Comparison of ENCODE assay signal across 1 cellular context in genomic region chr2:17608251-17608650, GRCh38.
TF ChIP-seq lines count a peak whose summit lies in the region.

No MANE protein-coding gene starts in this region.

TF ChIP-seq in GM12878, 131 proteins besides CTCF, POLR2A, EP300 and RAD21 (continued from another document):
- TF ChIP-seq IRF5 (IDR thresholded peaks at IDR 0.05; ENCODE audit: borderline replicate concordance), result no peak
- TF ChIP-seq GATAD2B (conservative IDR thresholded peaks at IDR 0.05; ENCODE audit: low read depth), result no peak
